ENCODE assay signal across 21 cellular contexts in the genomic region with DNA sequence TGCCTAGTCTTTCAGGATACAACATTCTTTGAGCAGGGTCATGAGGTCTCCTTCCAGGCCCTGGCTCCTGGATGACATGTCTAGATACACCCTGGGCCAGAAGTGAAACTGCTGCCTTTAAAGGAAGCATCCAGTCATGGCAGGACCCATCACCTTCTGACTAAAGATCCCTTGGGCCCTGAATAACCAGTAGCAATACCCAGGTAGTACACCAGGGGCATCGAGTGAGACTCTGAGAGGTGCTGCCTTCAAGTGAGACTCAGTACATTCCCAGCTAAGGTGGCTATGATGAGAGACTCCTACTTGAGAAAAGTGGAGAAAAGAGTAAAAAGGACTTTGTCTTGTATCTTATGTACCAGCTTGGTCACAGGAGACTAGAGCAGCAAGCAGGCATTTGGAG. TPM values are rescaled to one million over a fixed set of nuclear protein-coding genes. Genes with fewer than 3 reads are reported as not detected.
DNase-seq lines count a peak whose midpoint lies in the region; ATAC-seq, FAIRE-seq and TF ChIP-seq lines count a peak whose summit lies in the region.
"Had no signal": no experiment of that assay in that cellular context is flagged by ENCODE, and none has a peak within 500 bp of the region (broad histone marks: within the 10 kb centered on the region; RNA-seq: fewer than 3 reads in every experiment).

No MANE protein-coding gene starts in this region.

- TF ChIP-seq CTCF in KMS-11 (conservative IDR thresholded peaks at IDR 0.05; ENCODE audit: low read depth, low read length) (peak; percentile 56), astrocyte of the cerebellum (IDR thresholded peaks at IDR 0.05; ENCODE audit: low read depth, low read length, missing control alignments) (peak; percentile 7), upper lobe of right lung (IDR thresholded peaks at IDR 0.05) (no peak), sigmoid colon (IDR thresholded peaks at IDR 0.05) (no peak)

- H3K4me1 ChIP-seq in KMS-11 (ENCODE audit: low read depth, poor library complexity, severe bottlenecking) (no peaks in the 10 kb centered on the region), upper lobe of right lung (no peaks in the 10 kb centered on the region), sigmoid colon (no peaks in the 10 kb centered on the region)
- H3K4me1 ChIP-seq: Caco-2, gastroesophageal sphincter had no signal

- FAIRE-seq in frontal cortex (lab: Jason Lieb, UNC), result no peak
- FAIRE-seq: endothelial cell of umbilical vein had no signal

- ATAC-seq in upper lobe of right lung, result peak; percentile 15
- ATAC-seq: activated T-cell treated with anti-CD3 and anti-CD28 coated beads, Interleukin-2, amount 50 U/mL, for 4 hours; gastroesophageal sphincter; naive thymus-derived CD4-positive, alpha-beta T cell had no signal

- peak; percentile 3 for DNase-seq in stimulated activated CD4-positive, alpha-beta T cell treated with anti-CD3 and anti-CD28 coated beads, Interleukin-15, amount 100 ng/mL, for 24 hours
- no peak for DNase-seq in stimulated activated CD4-positive, alpha-beta T cell treated with anti-CD3 and anti-CD28 coated beads, Interleukin-4, amount 100 ng/mL, for 24 hours
- no peak for DNase-seq in astrocyte of the cerebellum (ENCODE audit: low read depth)
- DNase-seq in upper lobe of right lung, result no peak
- no peak for DNase-seq in cerebellar cortex (ENCODE audit: low spot score)
- DNase-seq in frontal cortex (ENCODE audit: low spot score in 2 of 2), result no peak
- DNase-seq in sigmoid colon, result no peak
- DNase-seq: activated CD4-positive, alpha-beta T cell treated with anti-CD3 and anti-CD28 coated beads, Interleukin-2, amount 50 U/mL, for 1 hour; activated T-cell treated with anti-CD3 and anti-CD28 coated beads, Interleukin-2, amount 50 U/mL, for 4 hours; amniotic stem cell; naive thymus-derived CD4-positive, alpha-beta T cell; NCI-H1105; NK-92 treated with Interleukin-12 subunit alpha and Interleukin-12 subunit beta, amount 100 ng/mL, for 24 hours; SHP77 treated with DMSO at 0.1 percent for 48 hours had no signal

- no peaks in the 10 kb centered on the region for H3K27me3 ChIP-seq in KMS-11 (ENCODE audit: insufficient read depth, low read depth)
- no peaks in the 10 kb centered on the region for H3K27me3 ChIP-seq in upper lobe of right lung
- no peaks in the 10 kb centered on the region for H3K27me3 ChIP-seq in sigmoid colon
- H3K27me3 ChIP-seq: gastroesophageal sphincter had no signal

- TF ChIP-seq POLR2A in sigmoid colon (IDR thresholded peaks at IDR 0.05), result no peak

- no peaks in the 10 kb centered on the region for H3K79me2 ChIP-seq in KMS-11 (ENCODE audit: insufficient read depth, low read depth)

- in situ Hi-C loops in astrocyte of the cerebellum (cut with HindIII; ENCODE audit: low sequenced_read_pairs), result no loop called here

- no peaks in the 10 kb centered on the region for H4K20me1 ChIP-seq in KMS-11 (ENCODE audit: insufficient read depth)

- H3K4me2 ChIP-seq in KMS-11, result no peak overlapping the region

- 69 to 80% methylated on average over 1 of the region's 1 CpG for WGBS in sigmoid colon, 2 donors

- H3K27ac ChIP-seq in KMS-11, result no peak overlapping the region
- no peak overlapping the region for H3K27ac ChIP-seq in upper lobe of right lung
- H3K27ac ChIP-seq in sigmoid colon, result no peak overlapping the region
- H3K27ac ChIP-seq: gastroesophageal sphincter had no signal

- H3K36me3 ChIP-seq in KMS-11 (ENCODE audit: insufficient read depth) (no peaks in the 10 kb centered on the region), upper lobe of right lung (no peaks in the 10 kb centered on the region), sigmoid colon (no peaks in the 10 kb centered on the region)
- H3K36me3 ChIP-seq: gastroesophageal sphincter had no signal

- intact Hi-C loops in upper lobe of right lung (cut with DNase I), result no loop called here
- intact Hi-C loops in sigmoid colon (cut with DNase I), result no loop called here

- H3K4me3 ChIP-seq in KMS-11 (IDR thresholded peaks at IDR 0.05; ENCODE audit: insufficient read depth, low read depth, low read length), result no peak overlapping the region
- no peak overlapping the region for H3K4me3 ChIP-seq in astrocyte of the cerebellum (ENCODE audit: low read depth, low read length)
- no peak overlapping the region for H3K4me3 ChIP-seq in upper lobe of right lung
- no peak overlapping the region for H3K4me3 ChIP-seq in sigmoid colon
- H3K4me3 ChIP-seq: gastroesophageal sphincter, lung had no signal

- TF ChIP-seq EP300 in sigmoid colon (IDR thresholded peaks at IDR 0.05), result no peak

- no peak overlapping the region for H3K9ac ChIP-seq in KMS-11

- no peaks in the 10 kb centered on the region for H3K9me3 ChIP-seq in upper lobe of right lung
- H3K9me3 ChIP-seq in sigmoid colon, result no peaks in the 10 kb centered on the region
- H3K9me3 ChIP-seq: Caco-2, gastroesophageal sphincter had no signal

- H2AFZ ChIP-seq in KMS-11 (ENCODE audit: low read depth), result no peak overlapping the region

RNA-seq across cellular contexts. Expression of a gene that starts 23.5 kb away (rescaled TPM):
- total RNA-seq in upper lobe of right lung (not detected), frontal cortex (not detected), sigmoid colon (not detected)
- not detected for polyA plus RNA-seq in sigmoid colon
- total RNA-seq: activated T-cell treated with anti-CD3 and anti-CD28 coated beads, Interleukin-2, amount 50 U/mL, for 4 hours; Caco-2; endothelial cell of umbilical vein; gastroesophageal sphincter; lung; naive thymus-derived CD4-positive, alpha-beta T cell; pulmonary artery endothelial cell; subcutaneous adipose tissue had no signal
- polyA plus RNA-seq: endothelial cell of umbilical vein; lung; naive thymus-derived CD4-positive, alpha-beta T cell had no signal

RNA-seq across cellular contexts. Expression of a gene that starts 33.7 kb away (rescaled TPM):
- not detected for total RNA-seq in upper lobe of right lung
- not detected for total RNA-seq in frontal cortex
- total RNA-seq in sigmoid colon, result not detected
- polyA plus RNA-seq in sigmoid colon, result not detected
- total RNA-seq: activated T-cell treated with anti-CD3 and anti-CD28 coated beads, Interleukin-2, amount 50 U/mL, for 4 hours; Caco-2; endothelial cell of umbilical vein; gastroesophageal sphincter; lung; naive thymus-derived CD4-positive, alpha-beta T cell; pulmonary artery endothelial cell; subcutaneous adipose tissue had no signal
- polyA plus RNA-seq: endothelial cell of umbilical vein; lung; naive thymus-derived CD4-positive, alpha-beta T cell had no signal

RNA-seq across cellular contexts. Expression of a gene that starts 45.8 kb away (rescaled TPM):
- not detected for total RNA-seq in upper lobe of right lung
- not detected for total RNA-seq in frontal cortex
- not detected for total RNA-seq in sigmoid colon
- not detected for polyA plus RNA-seq in sigmoid colon
- total RNA-seq: activated T-cell treated with anti-CD3 and anti-CD28 coated beads, Interleukin-2, amount 50 U/mL, for 4 hours; Caco-2; endothelial cell of umbilical vein; gastroesophageal sphincter; lung; naive thymus-derived CD4-positive, alpha-beta T cell; pulmonary artery endothelial cell; subcutaneous adipose tissue had no signal
- polyA plus RNA-seq: endothelial cell of umbilical vein; lung; naive thymus-derived CD4-positive, alpha-beta T cell had no signal

RNA-seq across cellular contexts. Expression of a gene that starts 56.6 kb away (rescaled TPM):
- not detected for total RNA-seq in upper lobe of right lung
- not detected for total RNA-seq in frontal cortex
- total RNA-seq in sigmoid colon, result not detected
- not detected for polyA plus RNA-seq in sigmoid colon
- total RNA-seq: Caco-2, endothelial cell of umbilical vein, gastroesophageal sphincter, lung, pulmonary artery endothelial cell, subcutaneous adipose tissue had no signal
- polyA plus RNA-seq: endothelial cell of umbilical vein; lung; naive thymus-derived CD4-positive, alpha-beta T cell had no signal

Comparison
In these comparisons a context has a peak if more than half of its experiments do, and no peak if none do; other contexts are left out.
1. CTCF ChIP-seq: peak in KMS-11 (single experiment) and astrocyte of the cerebellum (single experiment); none in upper lobe of right lung (single experiment) and sigmoid colon (0 of 4).